In genomic region chr15:49847436-49847835, GRCh38 we compare ENCODE assay signal across 15 cellular contexts.
A peak's percentile ranks its signal among the peaks of the same experiment; 100 is the strongest.
DNase-seq lines count a peak whose midpoint lies in the region; ATAC-seq and TF ChIP-seq lines count a peak whose summit lies in the region.
"Had no signal": no experiment of that assay in that cellular context is flagged by ENCODE, and none has a peak within 500 bp of the region (broad histone marks: within the 10 kb centered on the region; RNA-seq: fewer than 3 reads in every experiment).

No MANE protein-coding gene starts in this region.

- H3K4me1 ChIP-seq in Peyer's patch (peaks cover 0 to 9% (median 0%) of the 10 kb centered on the region in 4 donors), osteoblast (ENCODE audit: insufficient read depth, low read length) (peaks cover 30% of the 10 kb centered on the region), prostate gland (replicated peaks) (no peaks in the 10 kb centered on the region)

- intact Hi-C loops in prostate gland (cut with DNase I): no loop called here

- peak overlapping the region; percentile 17 for H2AFZ ChIP-seq in osteoblast (ENCODE audit: low read length)

- TF ChIP-seq POLR2A in Peyer's patch (IDR thresholded peaks at IDR 0.05): no peak
- TF ChIP-seq POLR2A in prostate gland (IDR thresholded peaks at IDR 0.05): no peak

- no peaks in the 10 kb centered on the region for H4K20me1 ChIP-seq in osteoblast (ENCODE audit: insufficient read depth, low read length)

- H3K9me3 Mint-ChIP-seq in WTC11: peaks cover 37% of the 10 kb centered on the region

- H3K4me3 ChIP-seq in AG10803 (ENCODE audit: low read length): no peak overlapping the region
- H3K4me3 ChIP-seq in Peyer's patch: no peak overlapping the region
- peak overlapping the region; percentile 18 for H3K4me3 ChIP-seq in osteoblast (ENCODE audit: insufficient read depth, low read length)
- no peak overlapping the region for H3K4me3 ChIP-seq in prostate gland

- 66% methylated on average over 2 of the region's 2 CpGs for WGBS in prostate gland

- no peaks in the 10 kb centered on the region for H3K36me3 Mint-ChIP-seq in WTC11

- H3K27me3 Mint-ChIP-seq in WTC11 (ENCODE audit: low read depth): no peaks in the 10 kb centered on the region; the same call in 1 of the 2 replicates
- H3K27me3 Mint-ChIP-seq: activated naive CD8-positive, alpha-beta T cell treated with anti-CD3 and anti-CD28 coated beads, Interleukin-2, amount 10 ng/mL, durations not matched to agents 7 days and 5 days had no signal

- TF ChIP-seq CTCF in AG10803 (conservative IDR thresholded peaks at IDR 0.05; ENCODE audit: low read length) (no peak), Peyer's patch (IDR thresholded peaks at IDR 0.05) (no peak), osteoblast (IDR thresholded peaks at IDR 0.05; ENCODE audit: extremely low read depth, low read depth, low read length) (no peak), prostate gland (IDR thresholded peaks at IDR 0.05) (no peak), WTC11 (IDR thresholded peaks at IDR 0.05) (no peak)

- H3K9me3 ChIP-seq in Peyer's patch: no peaks in the 10 kb centered on the region
- H3K9me3 ChIP-seq in osteoblast (ENCODE audit: low read depth, low read length): no peaks in the 10 kb centered on the region
- H3K9me3 ChIP-seq in prostate gland: no peaks in the 10 kb centered on the region

- H3K27me3 ChIP-seq in Peyer's patch (no peaks in the 10 kb centered on the region), osteoblast (ENCODE audit: insufficient read depth, low read length) (no peaks in the 10 kb centered on the region), prostate gland (replicated peaks; ENCODE audit: insufficient read depth) (no peaks in the 10 kb centered on the region)

- peak; percentile 85 for DNase-seq in AG10803 (ENCODE audit: low read depth)
- DNase-seq in Peyer's patch: no peak
- no peak for DNase-seq in epithelial cell of prostate (ENCODE audit: low read depth, low spot score)
- peak; percentile 29 for DNase-seq in osteoblast (ENCODE audit: insufficient read length, low spot score, missing footprints)
- DNase-seq in stimulated activated CD4-positive, alpha-beta T cell treated with anti-CD3 and anti-CD28 coated beads, Interleukin-2, amount 100 ng/mL, for 48 hours: no peak
- DNase-seq in nucleus accumbens (lab: John Stamatoyannopoulos, UW): no peak
- DNase-seq in prostate gland (ENCODE audit: low spot score): no peak
- DNase-seq in WTC11 (ENCODE audit: low spot score): no peak
- DNase-seq: activated CD8-positive, alpha-beta memory T cell treated with anti-CD3 and anti-CD28 coated beads for 24 hours; activated naive CD8-positive, alpha-beta T cell treated with anti-CD3 and anti-CD28 coated beads, Interleukin-2, amount 10 ng/mL, durations not matched to agents 7 days and 5 days; NCI-H1436; NCI-H345; retina; T-helper 2 cell had no signal

- H3K36me3 ChIP-seq in Peyer's patch (no peaks in the 10 kb centered on the region), osteoblast (ENCODE audit: insufficient read depth, low read length) (no peaks in the 10 kb centered on the region), prostate gland (no peaks in the 10 kb centered on the region)

- no peak overlapping the region for H3K27ac Mint-ChIP-seq in WTC11
- H3K27ac Mint-ChIP-seq: activated naive CD8-positive, alpha-beta T cell treated with anti-CD3 and anti-CD28 coated beads, Interleukin-2, amount 10 ng/mL, durations not matched to agents 7 days and 5 days; activated T-helper 1 cell treated with anti-CD3 and anti-CD28 coated beads, Interleukin-12 subunit alpha, Interleukin-12 subunit beta, Interleukin-2, Interleukin-4 antibody, amounts not matched to agents 30 ng/mL and 10 ng/mL and 1 ng/mL, durations not matched to agents 14 hours and 24 hours and 36 hours had no signal

- H3K79me2 ChIP-seq in osteoblast (ENCODE audit: insufficient read depth, low read length): no peaks in the 10 kb centered on the region

- ATAC-seq in WTC11: no peak

- H3K4me1 Mint-ChIP-seq in WTC11: no peaks in the 10 kb centered on the region
- H3K4me1 Mint-ChIP-seq: activated naive CD8-positive, alpha-beta T cell treated with anti-CD3 and anti-CD28 coated beads, Interleukin-2, amount 10 ng/mL, durations not matched to agents 7 days and 5 days had no signal

- H3K4me3 Mint-ChIP-seq in WTC11: no peak overlapping the region
- H3K4me3 Mint-ChIP-seq: activated naive CD8-positive, alpha-beta T cell treated with anti-CD3 and anti-CD28 coated beads, Interleukin-2, amount 10 ng/mL, durations not matched to agents 7 days and 5 days; activated T-helper 1 cell treated with anti-CD3 and anti-CD28 coated beads, Interleukin-12 subunit alpha, Interleukin-12 subunit beta, Interleukin-2, Interleukin-4 antibody, amounts not matched to agents 30 ng/mL and 10 ng/mL and 1 ng/mL, durations not matched to agents 14 hours and 24 hours and 36 hours had no signal

- POLR2A ChIA-PET in WTC11 (lab: Charles Lee): no interaction called here

- peak overlapping the region; percentile 71 for H3K4me2 ChIP-seq in osteoblast (ENCODE audit: insufficient read depth, low read length)

- H3K27ac ChIP-seq in Peyer's patch (peak overlapping the region in 3 of 4 donors; percentile 35 to 50 (median 44)), epithelial cell of prostate (peak overlapping the region; percentile 29), osteoblast (ENCODE audit: low read depth, low read length) (peak overlapping the region; percentile 95), prostate gland (no peak overlapping the region)

- CTCF ChIA-PET in WTC11 (lab: Charles Lee): interaction anchor here (1.2 kb wide), 1 partner anchor 15 kb away, joined by 5 read pairs; no protein-coding TSS in a partner anchor

TF ChIP-seq in WTC11, 78 proteins besides CTCF, POLR2A, EP300 and RAD21:
- TF ChIP-seq ZNF263 (CRISPR knock-in tag; IDR thresholded peaks at IDR 0.05; ENCODE audit: low read depth): no peak
- TF ChIP-seq ATF3 (CRISPR knock-in tag; conservative IDR thresholded peaks at IDR 0.05): no peak
- TF ChIP-seq OVOL2 (CRISPR knock-in tag; IDR thresholded peaks at IDR 0.05; ENCODE audit: borderline replicate concordance): no peak
- TF ChIP-seq AR (CRISPR knock-in tag; IDR thresholded peaks at IDR 0.05): no peak
- no peak for TF ChIP-seq NR3C1 (CRISPR knock-in tag; conservative IDR thresholded peaks at IDR 0.05; ENCODE audit: low read depth)
- no peak for TF ChIP-seq MYBL2 (CRISPR knock-in tag; IDR thresholded peaks at IDR 0.05)
- no peak for TF ChIP-seq ZNF232 (CRISPR knock-in tag; IDR thresholded peaks at IDR 0.05)
- TF ChIP-seq STAT6 (CRISPR knock-in tag; conservative IDR thresholded peaks at IDR 0.05; ENCODE audit: low read depth): no peak
- TF ChIP-seq IRF1 (CRISPR knock-in tag; IDR thresholded peaks at IDR 0.05): no peak
- TF ChIP-seq GABPB1 (CRISPR knock-in tag; IDR thresholded peaks at IDR 0.05): no peak
- no peak for TF ChIP-seq GRHL2 (CRISPR knock-in tag; IDR thresholded peaks at IDR 0.05; ENCODE audit: insufficient replicate concordance, severe bottlenecking)
- no peak for TF ChIP-seq TP53 (CRISPR knock-in tag; IDR thresholded peaks at IDR 0.05)
- no peak for TF ChIP-seq CREM (CRISPR knock-in tag; IDR thresholded peaks at IDR 0.05)

Comparison
In these comparisons a context has a peak if more than half of its experiments do, and no peak if none do; other contexts are left out.
1. DNase-seq: peak in AG10803 (single experiment) and osteoblast (single experiment); none in Peyer's patch (0 of 3), epithelial cell of prostate (single experiment), stimulated activated CD4-positive, alpha-beta T cell treated with anti-CD3 and anti-CD28 coated beads, Interleukin-2, amount 100 ng/mL, for 48 hours (0 of 2), nucleus accumbens (0 of 56), prostate gland (single experiment) and WTC11 (single experiment).
2. H3K27ac ChIP-seq: peak in Peyer's patch (3 of 4), epithelial cell of prostate (single experiment) and osteoblast (single experiment); none in prostate gland (0 of 2).